1 cellular context compared by ENCODE assay signal in the genomic region with DNA sequence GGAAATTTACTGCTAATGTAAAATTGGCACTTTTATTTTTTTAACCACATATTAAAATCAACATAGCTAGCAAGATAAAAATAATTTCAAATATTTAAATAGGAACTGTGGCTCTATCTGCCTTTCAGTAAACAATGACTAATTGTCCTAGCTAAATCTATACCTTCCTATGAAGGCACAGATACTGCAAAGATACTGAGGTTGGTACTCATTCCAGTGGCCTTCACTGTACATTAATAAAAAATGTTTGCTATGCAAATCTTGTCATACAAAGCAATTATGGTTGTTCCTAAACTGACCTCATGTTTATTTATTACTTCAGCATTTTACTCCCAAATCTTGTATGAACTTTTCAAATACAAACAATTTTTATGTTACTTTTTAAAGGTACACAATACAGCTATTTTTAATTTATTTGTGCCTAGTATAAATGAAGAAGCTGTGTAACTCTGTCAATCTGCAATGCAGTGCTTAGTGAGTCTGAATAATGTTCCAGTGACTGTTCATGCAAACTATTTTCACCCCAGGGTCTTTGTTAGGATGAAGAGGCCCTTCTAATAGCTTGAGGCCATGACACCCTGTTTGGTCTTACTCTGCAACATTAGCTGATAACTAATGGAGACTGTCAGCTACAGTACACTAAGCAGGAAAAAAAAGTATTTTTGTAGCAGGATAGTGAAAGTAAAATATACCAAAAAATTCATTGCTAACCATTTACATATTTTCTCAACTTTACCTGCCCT.
TF ChIP-seq lines count a peak whose summit lies in the region.

No MANE protein-coding gene starts in this region.

TF ChIP-seq in HCT116, 20 proteins besides CTCF, POLR2A, EP300 and RAD21 (continued from another document):
- TF ChIP-seq ZBTB33 (IDR thresholded peaks at IDR 0.05; ENCODE audit: extremely low read depth, insufficient replicate concordance, low read length) (no peak), EZH2 (IDR thresholded peaks at IDR 0.05) (no peak), SIN3A (IDR thresholded peaks at IDR 0.05; ENCODE audit: low read depth) (no peak), TCF7L2 (IDR thresholded peaks at IDR 0.05; ENCODE audit: borderline replicate concordance, extremely low read depth, insufficient read depth, insufficient read length) (no peak), YY1 (IDR thresholded peaks at IDR 0.05; ENCODE audit: extremely low read depth, insufficient replicate concordance, low read depth, low read length) (no peak), EGR1 (IDR thresholded peaks at IDR 0.05; ENCODE audit: low read depth) (no peak), CBX3 (IDR thresholded peaks at IDR 0.05; ENCODE audit: low read depth) (no peak), JUND (IDR thresholded peaks at IDR 0.05) (no peak), FOSL1 (IDR thresholded peaks at IDR 0.05; ENCODE audit: low read depth) (no peak), REST (IDR thresholded peaks at IDR 0.05; ENCODE audit: low read depth) (no peak)
- TF ChIP-seq, protein P1, sequence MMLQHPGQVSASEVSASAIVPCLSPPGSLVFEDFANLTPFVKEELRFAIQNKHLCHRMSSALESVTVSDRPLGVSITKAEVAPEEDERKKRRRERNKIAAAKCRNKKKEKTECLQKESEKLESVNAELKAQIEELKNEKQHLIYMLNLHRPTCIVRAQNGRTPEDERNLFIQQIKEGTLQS (IDR thresholded peaks at IDR 0.05): no peak
